Comparison of ENCODE assay signal across 8 cellular contexts in genomic region chr3:111080357-111080937, GRCh38. TPM values are rescaled to one million over a fixed set of nuclear protein-coding genes. Genes with fewer than 3 reads are reported as not detected.
DNase-seq lines count a peak whose midpoint lies in the region; ATAC-seq and TF ChIP-seq lines count a peak whose summit lies in the region.

No MANE protein-coding gene starts in this region.

- H3K27me3 ChIP-seq in psoas muscle (ENCODE audit: insufficient read depth in 3 of 3, low read length in 2 of 3) = no peaks in the 10 kb centered on the region

- H3K9me3 ChIP-seq in psoas muscle = no peaks in the 10 kb centered on the region

- no peak overlapping the region for H3K4me3 ChIP-seq in psoas muscle

- H3K4me1 ChIP-seq in psoas muscle = no peaks in the 10 kb centered on the region

- ATAC-seq in esophagus mucosa = peak; percentile 38
- peak in 1 of 4 donors; percentile 54 for ATAC-seq in psoas muscle

- H3K36me3 ChIP-seq in psoas muscle (ENCODE audit: insufficient read depth in 1 of 2, low read depth in 1 of 2) = no peaks in the 10 kb centered on the region

- no peak overlapping the region for H3K27ac ChIP-seq in psoas muscle

- intact Hi-C loops in psoas muscle (cut with DNase I) = no loop called here

- 16 to 24% (median 18%) methylated on average over 2 of the region's 2 CpGs for WGBS in psoas muscle, 3 donors

- TF ChIP-seq CTCF in GM10266 (IDR thresholded peaks at IDR 0.05; ENCODE audit: control insufficient read depth, insufficient read depth, low read depth, missing control alignments) (peak; percentile 32), psoas muscle (IDR thresholded peaks at IDR 0.05) (peak; percentile 48)

- DNase-seq in GM10266 (ENCODE audit: extremely low spot score) (no peak), NCI-H526 treated with DMSO at 0.1 percent for 48 hours (lab: John Stamatoyannopoulos, UW) (peak; percentile 13), psoas muscle (no peak), HuH-7.5 (ENCODE audit: low spot score) (no peak), cortex of kidney (lab: John Stamatoyannopoulos, UW) (no peak), mesenteric fat pad (ENCODE audit: low spot score) (no peak), nucleus accumbens (lab: John Stamatoyannopoulos, UW) (no peak)

RNA-seq across cellular contexts. Expression of gene NECTIN3, which starts 8.8 kb away (rescaled TPM):
- total RNA-seq in esophagus mucosa (0.68 TPM), psoas muscle (1 to 10 TPM; 3.3 to 7.0 (median 5.0) TPM), mesenteric fat pad (19.8 TPM)
- 1 to 10 TPM; 2.1 to 3.0 (median 2.2) TPM for polyA plus RNA-seq in psoas muscle
